21 cellular contexts compared by ENCODE assay signal in genomic region chr4:3252831-3253641, GRCh38. TPM values are rescaled to one million over a fixed set of nuclear protein-coding genes. Genes with fewer than 3 reads are reported as not detected.
DNase-seq lines count a peak whose midpoint lies in the region; ATAC-seq and TF ChIP-seq lines count a peak whose summit lies in the region.
"Had no signal": no experiment of that assay in that cellular context is flagged by ENCODE, and none has a peak within 500 bp of the region (broad histone marks: within the 10 kb centered on the region; RNA-seq: fewer than 3 reads in every experiment).

No MANE protein-coding gene starts in this region.

- H3K4me3 ChIP-seq in tibial artery, result no peak overlapping the region
- no peak overlapping the region for H3K4me3 ChIP-seq in mammary epithelial cell (replicated peaks in 1 of 3; ENCODE audit: insufficient read depth in 1 of 3, low read depth in 2 of 3, low read length in 3 of 3)
- H3K4me3 ChIP-seq: esophagus squamous epithelium had no signal

- DNase-seq in activated naive CD4-positive, alpha-beta T cell treated with anti-CD3 and anti-CD28 coated beads, Interleukin-2, amount 50 U/mL, for 16 hours, result peak; percentile 4
- no peak for DNase-seq in activated naive CD4-positive, alpha-beta T cell treated with Interleukin-2 at 50 U/mL for 16 hours
- DNase-seq in glutamatergic neuron (peak; percentile 15), mesothelial cell of epicardium (ENCODE audit: low spot score in 2 of 2, unreplicated experiment in 2 of 2) (peak; percentile 18 to 35), tibial artery (peak; percentile 12 to 47), mammary epithelial cell (no peak)
- DNase-seq: activated CD4-positive, alpha-beta T cell treated with anti-CD3 and anti-CD28 coated beads for 1 hour; CD4-positive, CD25-positive, alpha-beta regulatory T cell; DMS53; effector memory CD4-positive, alpha-beta T cell; esophagus squamous epithelium; MM.1S; NCI-H1436 treated with DMSO at 0.1 percent for 48 hours; NCI-H526 treated with DMSO at 0.1 percent for 48 hours; nucleus accumbens; stimulated activated CD4-positive, alpha-beta T cell treated with anti-CD3 and anti-CD28 coated beads, Interleukin-2, amount 100 ng/mL, for 24 hours; stimulated activated naive CD4-positive, alpha-beta T cell had no signal

- H3K4me1 Mint-ChIP-seq in glutamatergic neuron (ENCODE audit: low read depth, unreplicated experiment), result peaks cover 1% of the 10 kb centered on the region
- H3K4me1 Mint-ChIP-seq in mesothelial cell of epicardium, result peaks cover 13% of the 10 kb centered on the region
- H3K4me1 Mint-ChIP-seq: CD4-positive, CD25-positive, alpha-beta regulatory T cell had no signal

- H3K79me2 ChIP-seq in mammary epithelial cell (ENCODE audit: insufficient read depth, low read length), result no peaks in the 10 kb centered on the region

- dilution Hi-C loops in mammary epithelial cell (cut with HindIII; ENCODE audit: low sequenced_read_pairs), result no loop called here

- H3K4me2 ChIP-seq in mammary epithelial cell (ENCODE audit: insufficient read depth, low read depth, low read length), result no peak overlapping the region

- in situ Hi-C loops in mammary epithelial cell (cut with MboI; ENCODE audit: low sequenced_read_pairs in 2 of 2), result no loop called here

- no peaks in the 10 kb centered on the region for H4K20me1 ChIP-seq in mammary epithelial cell (ENCODE audit: insufficient read depth, low read length)

- H3K4me1 ChIP-seq in tibial artery, result no peaks in the 10 kb centered on the region
- H3K4me1 ChIP-seq in mammary epithelial cell (ENCODE audit: insufficient read depth, low read length), result no peaks in the 10 kb centered on the region

- H3K9ac ChIP-seq in mammary epithelial cell (ENCODE audit: insufficient read depth, low read length), result no peak overlapping the region

- CTCF ChIA-PET in mammary epithelial cell (lab: Charles Lee; ENCODE audit: low non-redundant PET), result no interaction called here

- H3K27me3 Mint-ChIP-seq in glutamatergic neuron (ENCODE audit: unreplicated experiment), result peaks cover 3% of the 10 kb centered on the region
- H3K27me3 Mint-ChIP-seq in mesothelial cell of epicardium (ENCODE audit: low read depth), result no peaks in the 10 kb centered on the region
- H3K27me3 Mint-ChIP-seq: CD4-positive, CD25-positive, alpha-beta regulatory T cell; IgD-negative memory B cell had no signal

- H3K9me3 Mint-ChIP-seq in glutamatergic neuron (ENCODE audit: unreplicated experiment) (peaks cover 7% of the 10 kb centered on the region), mesothelial cell of epicardium (no peaks in the 10 kb centered on the region)
- H3K9me3 Mint-ChIP-seq: IgD-negative memory B cell had no signal

- H3K27ac Mint-ChIP-seq in glutamatergic neuron (ENCODE audit: unreplicated experiment) (no peak overlapping the region), mesothelial cell of epicardium (no peak overlapping the region)
- H3K27ac Mint-ChIP-seq: CD4-positive, CD25-positive, alpha-beta regulatory T cell; IgD-negative memory B cell had no signal

- no peak overlapping the region for H2AFZ ChIP-seq in mammary epithelial cell (ENCODE audit: low read depth, low read length)

- ATAC-seq in GM21737 (IDR thresholded peaks at IDR 0.05; ENCODE audit: unreplicated experiment), result no peak
- no peak for ATAC-seq in GM19023 (IDR thresholded peaks at IDR 0.05; ENCODE audit: unreplicated experiment)

- 89% methylated on average over 37 of the region's 38 CpGs for WGBS in mammary epithelial cell (ENCODE audit: low coverage, missing lambda C conversion rate)

- no peak for TF ChIP-seq CTCF in glutamatergic neuron (IDR thresholded peaks at IDR 0.05; ENCODE audit: partially characterized antibody, unreplicated experiment)
- TF ChIP-seq CTCF in mesothelial cell of epicardium (IDR thresholded peaks at IDR 0.05; ENCODE audit: unreplicated experiment), result no peak
- no peak for TF ChIP-seq CTCF in tibial artery (IDR thresholded peaks at IDR 0.05)
- TF ChIP-seq CTCF in mammary epithelial cell (conservative IDR thresholded peaks at IDR 0.05 in 1 of 2, IDR thresholded peaks at IDR 0.05 in 1 of 2; ENCODE audit: extremely low read depth in 1 of 2, insufficient read depth in 1 of 2, low read depth in 1 of 2, low read length in 2 of 2), result no peak

- H3K36me3 ChIP-seq in tibial artery, result peaks cover 0 to 19% (median 0%) of the 10 kb centered on the region in 3 donors
- H3K36me3 ChIP-seq in mammary epithelial cell (ENCODE audit: insufficient read depth, low read length), result no peaks in the 10 kb centered on the region

- no peaks in the 10 kb centered on the region for H3K36me3 Mint-ChIP-seq in glutamatergic neuron (ENCODE audit: unreplicated experiment)
- no peaks in the 10 kb centered on the region for H3K36me3 Mint-ChIP-seq in mesothelial cell of epicardium
- H3K36me3 Mint-ChIP-seq: CD4-positive, CD25-positive, alpha-beta regulatory T cell had no signal

- intact Hi-C loops in tibial artery (cut with DNase I; ENCODE audit: low total_unique reads), result no loop called here
- intact Hi-C loops in mammary epithelial cell (cut with micrococcal nuclease), result no loop called here

- H3K27ac ChIP-seq in tibial artery, result no peak overlapping the region
- H3K27ac ChIP-seq in mammary epithelial cell (ENCODE audit: insufficient read depth, low read depth, low read length), result no peak overlapping the region
- H3K27ac ChIP-seq: esophagus squamous epithelium, RWPE1 had no signal

- no peaks in the 10 kb centered on the region for H3K27me3 ChIP-seq in tibial artery
- H3K27me3 ChIP-seq in mammary epithelial cell (ENCODE audit: insufficient read depth, low read length), result no peaks in the 10 kb centered on the region
- H3K27me3 ChIP-seq: esophagus squamous epithelium had no signal

- H3K9me3 ChIP-seq in tibial artery (no peaks in the 10 kb centered on the region), mammary epithelial cell (replicated peaks; ENCODE audit: insufficient read depth, low read length) (no peaks in the 10 kb centered on the region)
- H3K9me3 ChIP-seq: esophagus squamous epithelium had no signal

- no TSS peak for BruUV-seq in mammary epithelial cell (replicated peaks; lab: Mats Ljungman, UMichigan)

- H3K4me3 Mint-ChIP-seq in glutamatergic neuron (ENCODE audit: unreplicated experiment) (no peak overlapping the region), mesothelial cell of epicardium (no peak overlapping the region)
- H3K4me3 Mint-ChIP-seq: CD4-positive, CD25-positive, alpha-beta regulatory T cell; IgD-negative memory B cell had no signal

RNA-seq across cellular contexts. Expression of gene MSANTD1, which starts 4.1 kb away (rescaled TPM):
- total RNA-seq in glutamatergic neuron (ENCODE audit: unreplicated experiment) (2.6 TPM), mesothelial cell of epicardium (2.5 to 3.1 TPM (median 2.6 TPM) in 3 replicates), mammary epithelial cell (1 to 10 TPM in 1 of 2 donors, under 1 TPM in 1; 0.68 to 1.0 TPM)
- polyA plus RNA-seq in mammary epithelial cell, result 0.05 TPM
- not detected for polyA minus RNA-seq in mammary epithelial cell
- polyA plus RNA-seq: IgD-negative memory B cell had no signal

RNA-seq across cellular contexts. Expression of gene RGS12, which starts 39.8 kb away (rescaled TPM):
- total RNA-seq in glutamatergic neuron (ENCODE audit: unreplicated experiment) (107 TPM), mesothelial cell of epicardium (75.9 to 81.9 TPM (median 78.9 TPM) in 3 replicates), mammary epithelial cell (10 to 100 TPM; 72.5 to 91.4 TPM)
- polyA plus RNA-seq in mammary epithelial cell, result 30.9 TPM
- polyA minus RNA-seq in mammary epithelial cell, result 41.6 TPM

Comparison
In these comparisons a context has a peak if more than half of its experiments do, and no peak if none do; other contexts are left out.
1. DNase-seq: peak in activated naive CD4-positive, alpha-beta T cell treated with anti-CD3 and anti-CD28 coated beads, Interleukin-2, amount 50 U/mL, for 16 hours (single experiment), glutamatergic neuron (single experiment), mesothelial cell of epicardium (2 of 2) and tibial artery (2 of 2); none in activated naive CD4-positive, alpha-beta T cell treated with Interleukin-2 at 50 U/mL for 16 hours (single experiment) and mammary epithelial cell (single experiment).